In the genomic region with DNA sequence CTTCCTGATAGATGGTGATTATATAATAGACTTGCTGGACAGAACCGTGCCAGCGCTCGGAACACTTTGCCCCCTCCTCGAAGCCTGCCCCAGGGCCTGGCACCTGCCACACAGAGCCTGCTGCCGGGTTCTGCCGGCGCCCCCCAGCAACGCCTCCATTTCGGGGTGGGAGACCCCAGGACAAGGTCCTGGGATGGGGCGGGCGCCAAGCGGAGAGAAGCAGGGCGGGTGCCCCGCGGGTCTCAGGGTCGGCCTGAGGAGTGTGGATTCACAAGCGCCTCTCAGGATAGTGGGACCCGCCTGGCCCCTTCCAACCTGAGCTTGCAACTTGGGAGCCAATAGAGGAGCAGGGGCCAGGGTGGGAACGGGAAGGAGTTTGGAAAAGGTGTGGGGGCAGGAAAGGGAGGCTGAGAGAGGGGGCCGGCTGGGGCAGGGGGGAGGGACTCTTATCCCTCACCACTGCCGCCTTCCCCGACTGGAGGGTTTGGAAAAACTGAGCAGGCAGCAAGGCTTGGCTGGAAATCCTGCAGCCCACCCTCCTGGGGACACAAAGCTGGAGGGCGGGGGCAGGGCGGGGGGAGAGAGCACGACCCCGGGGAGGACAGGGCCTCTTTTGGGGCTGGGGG, we compare ENCODE assay signal across 9 cellular contexts. TPM values are rescaled to one million over a fixed set of nuclear protein-coding genes. Genes with fewer than 3 reads are reported as not detected.
A peak's percentile ranks its signal among the peaks of the same experiment; 100 is the strongest.
DNase-seq lines count a peak whose midpoint lies in the region; ATAC-seq and TF ChIP-seq lines count a peak whose summit lies in the region.
"Had no signal": no experiment of that assay in that cellular context is flagged by ENCODE, and none has a peak within 500 bp of the region (broad histone marks: within the 10 kb centered on the region; RNA-seq: fewer than 3 reads in every experiment).

No MANE protein-coding gene starts in this region.

- ATAC-seq in lower lobe of right lung (peak; percentile 62 to 68), GM18861 (IDR thresholded peaks at IDR 0.05; ENCODE audit: unreplicated experiment) (no peak)

- H3K4me1 Mint-ChIP-seq in T-helper 2 cell treated with Interferon-gamma antibody and Interleukin-4, amounts not matched to agents 5 μg/mL and 100 μg/mL, for 36 hours (ENCODE audit: low read depth): peaks cover 49% of the 10 kb centered on the region

- H3K27ac Mint-ChIP-seq in T-helper 2 cell treated with Interferon-gamma antibody and Interleukin-4, amounts not matched to agents 5 μg/mL and 100 μg/mL, for 36 hours: peak overlapping the region; percentile 94

- no peaks in the 10 kb centered on the region for H3K36me3 ChIP-seq in lower lobe of right lung

- peaks cover 44% of the 10 kb centered on the region for H3K4me1 ChIP-seq in lower lobe of right lung

- no peak for TF ChIP-seq CTCF in lower lobe of right lung (IDR thresholded peaks at IDR 0.05)

- H3K27me3 ChIP-seq in lower lobe of right lung (ENCODE audit: low read depth): no peaks in the 10 kb centered on the region

- TF ChIP-seq RAD21 in Ishikawa (IDR thresholded peaks at IDR 0.05; ENCODE audit: low read depth): no peak

- intact Hi-C loops in lower lobe of right lung (cut with DNase I): no loop called here

- DNase-seq in NCI-H187 (lab: John Stamatoyannopoulos, UW) (peak; percentile 71 to 75), NCI-H187 treated with DMSO at 0.1 percent for 48 hours (lab: John Stamatoyannopoulos, UW) (no peak), dermis blood vessel endothelial cell (peak; percentile 74), lower lobe of right lung (peak; percentile 65), superior temporal gyrus (ENCODE audit: extremely low spot score) (peak; percentile 63)
- DNase-seq in T-helper 2 cell treated with Interferon-gamma antibody and Interleukin-4, amounts not matched to agents 5 μg/mL and 100 μg/mL, for 36 hours (ENCODE audit: low spot score): peak; percentile 46

- TF ChIP-seq EP300 in Ishikawa (IDR thresholded peaks at IDR 0.05; ENCODE audit: borderline replicate concordance): peak; percentile 22; the same call in 1 of the 2 replicates

- peak overlapping the region; percentile 94 for H3K27ac ChIP-seq in lower lobe of right lung

- peaks cover 3% of the 10 kb centered on the region for H3K36me3 Mint-ChIP-seq in T-helper 2 cell treated with Interferon-gamma antibody and Interleukin-4, amounts not matched to agents 5 μg/mL and 100 μg/mL, for 36 hours (ENCODE audit: low read depth)

- H3K4me3 Mint-ChIP-seq in T-helper 2 cell treated with Interferon-gamma antibody and Interleukin-4, amounts not matched to agents 5 μg/mL and 100 μg/mL, for 36 hours: peak overlapping the region; percentile 98

- H3K4me3 ChIP-seq in lower lobe of right lung: peak overlapping the region; percentile 96

- peaks cover 5% of the 10 kb centered on the region for H3K27me3 Mint-ChIP-seq in T-helper 2 cell treated with Interferon-gamma antibody and Interleukin-4, amounts not matched to agents 5 μg/mL and 100 μg/mL, for 36 hours (ENCODE audit: low read depth)

- H3K9me3 ChIP-seq in lower lobe of right lung: no peaks in the 10 kb centered on the region

- H3K9me3 Mint-ChIP-seq in T-helper 2 cell treated with Interferon-gamma antibody and Interleukin-4, amounts not matched to agents 5 μg/mL and 100 μg/mL, for 36 hours: no peaks in the 10 kb centered on the region

TF ChIP-seq in Ishikawa, 13 proteins besides CTCF, POLR2A, EP300 and RAD21:
- TF ChIP-seq CREB1 (IDR thresholded peaks at IDR 0.05; ENCODE audit: low read depth): no peak
- TF ChIP-seq, protein P1, sequence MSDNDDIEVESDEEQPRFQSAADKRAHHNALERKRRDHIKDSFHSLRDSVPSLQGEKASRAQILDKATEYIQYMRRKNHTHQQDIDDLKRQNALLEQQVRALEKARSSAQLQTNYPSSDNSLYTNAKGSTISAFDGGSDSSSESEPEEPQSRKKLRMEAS (IDR thresholded peaks at IDR 0.05): peak; percentile 20; the same call in 1 of the 2 replicates
- TF ChIP-seq ZBTB7A (IDR thresholded peaks at IDR 0.05; ENCODE audit: low read depth): peak; percentile 77
- 0 out of 2 replicates have a peak, but pooled peaks have one; percentile 7 for TF ChIP-seq TCF12 (IDR thresholded peaks at IDR 0.05; ENCODE audit: low read depth)

RNA-seq across cellular contexts. Expression of a gene that starts 3.3 kb away (rescaled TPM):
- 7.1 and 18.8 TPM in 2 replicates for total RNA-seq in dermis blood vessel endothelial cell
- 48.9 TPM for total RNA-seq in lower lobe of right lung

RNA-seq across cellular contexts. Expression of a gene that starts 27.1 kb away (rescaled TPM):
- not detected in 2 replicates for total RNA-seq in dermis blood vessel endothelial cell
- not detected for total RNA-seq in lower lobe of right lung
- total RNA-seq: dermis microvascular lymphatic vessel endothelial cell had no signal

RNA-seq across cellular contexts. Expression of a gene that starts 42.6 kb away (rescaled TPM):
- total RNA-seq in dermis blood vessel endothelial cell (not detected in 2 replicates), lower lobe of right lung (not detected)
- total RNA-seq: dermis microvascular lymphatic vessel endothelial cell had no signal

RNA-seq across cellular contexts. Expression of a gene that starts 45.3 kb away (rescaled TPM):
- total RNA-seq in dermis blood vessel endothelial cell (not detected in 2 replicates), lower lobe of right lung (0.09 TPM)
- total RNA-seq: dermis microvascular lymphatic vessel endothelial cell had no signal
